Comparison of ENCODE assay signal across 12 cellular contexts in the genomic region with DNA sequence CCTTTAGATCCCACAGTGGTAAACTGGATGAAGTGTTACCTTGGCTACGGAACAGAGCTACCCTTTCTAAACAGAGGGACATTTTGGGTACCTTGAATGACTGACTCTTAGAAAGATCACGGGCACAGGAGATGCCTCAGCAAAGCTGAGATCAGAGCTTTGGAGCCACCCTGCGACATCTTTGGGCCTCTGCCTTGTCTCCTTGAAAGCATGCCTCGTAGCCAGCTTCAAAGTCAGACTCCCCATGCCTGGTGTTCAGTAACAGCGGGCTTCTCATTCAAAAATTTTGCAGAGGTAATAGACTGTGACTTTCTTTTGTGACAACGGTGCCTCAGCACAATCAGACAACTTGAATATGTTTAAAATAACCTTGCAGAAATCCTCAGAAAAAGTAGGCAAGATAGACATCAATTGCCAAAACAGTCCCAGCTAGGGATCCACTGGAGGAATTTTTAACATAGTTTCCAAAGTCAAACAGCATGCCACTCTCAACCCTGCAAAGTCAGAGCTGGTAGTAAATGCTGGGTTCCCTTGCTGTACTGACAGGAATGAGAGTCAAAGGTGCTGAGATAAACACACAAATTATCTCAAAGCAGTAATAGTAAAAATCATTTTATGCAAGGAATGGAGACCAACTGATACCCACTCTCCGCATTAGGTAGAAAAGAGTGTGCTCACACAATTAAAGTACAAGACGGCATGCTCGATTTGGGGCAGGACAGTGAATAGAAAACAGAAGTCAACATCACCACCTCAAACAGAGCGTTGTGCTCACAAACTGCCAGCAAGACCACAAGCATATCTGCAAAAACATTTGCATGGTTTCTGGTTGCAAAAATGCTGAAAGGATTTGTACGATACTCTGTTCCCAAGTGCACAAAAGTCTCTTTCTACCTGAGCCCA.
DNase-seq lines count a peak whose midpoint lies in the region; ATAC-seq, FAIRE-seq and TF ChIP-seq lines count a peak whose summit lies in the region.
"Had no signal": no experiment of that assay in that cellular context is flagged by ENCODE, and none has a peak within 500 bp of the region (broad histone marks: within the 10 kb centered on the region; RNA-seq: fewer than 3 reads in every experiment).

No MANE protein-coding gene starts in this region.

- H3K27me3 Mint-ChIP-seq in activated B cell treated with CpG ODN at 0.5 μM for 24 hours (no peaks in the 10 kb centered on the region), natural killer cell (ENCODE audit: low read depth in 2 of 2) (no peaks in the 10 kb centered on the region)

- CTCF ChIA-PET in activated B cell treated with CpG ODN at 0.5 μM for 24 hours (lab: Charles Lee), result interaction anchor here (0.7 to 1.9 kb wide), 4 partner anchors 10 to 122 kb away, joined by 3 to 9 read pairs (median 4); no protein-coding TSS in a partner anchor

- TF ChIP-seq POLR2A in H54 (IDR thresholded peaks at IDR 0.05; ENCODE audit: low read depth, low read length), result no peak

- H3K36me3 Mint-ChIP-seq in activated B cell treated with CpG ODN at 0.5 μM for 24 hours (ENCODE audit: low read depth) (peaks cover 2% of the 10 kb centered on the region), natural killer cell (no peaks in the 10 kb centered on the region)

- ATAC-seq in HG02588 (IDR thresholded peaks at IDR 0.05; ENCODE audit: unreplicated experiment), result peak; percentile 49
- ATAC-seq in activated B cell treated with CpG ODN at 0.5 μM for 24 hours (ENCODE audit: low read depth), result peak; percentile 59
- ATAC-seq in natural killer cell, result no peak
- ATAC-seq in HG02938 (IDR thresholded peaks at IDR 0.05; ENCODE audit: unreplicated experiment), result no peak
- no peak for ATAC-seq in stimulated activated naive CD8-positive, alpha-beta T cell treated with anti-CD3 and anti-CD28 coated beads, Interleukin-15, Interleukin-2, amounts not matched to agents 100 U/mL and 50 U/mL, for 24 hours

- DNase-seq in EH (ENCODE audit: low read depth), result peak; percentile 59
- no peak for DNase-seq in activated B cell treated with CpG ODN at 0.5 μM for 24 hours
- DNase-seq in natural killer cell, result no peak
- no peak for DNase-seq in H54 (ENCODE audit: insufficient read length, low spot score)
- DNase-seq in NCI-H1105 treated with DMSO at 0.1 percent for 48 hours (lab: John Stamatoyannopoulos, UW), result no peak
- DNase-seq in stimulated activated naive CD8-positive, alpha-beta T cell treated with anti-CD3 and anti-CD28 coated beads, Interleukin-15, Interleukin-2, amounts not matched to agents 100 U/mL and 50 U/mL, for 24 hours, result no peak
- DNase-seq: GDM1; NCI-H1930; stimulated activated naive CD4-positive, alpha-beta T cell treated with Interleukin-2 at 50 U/mL for 16 hours had no signal

- intact Hi-C loops in activated B cell treated with CpG ODN at 0.5 μM for 24 hours (cut with micrococcal nuclease) (loop anchor here (2.0 kb wide), 1 partner anchor 44 kb away; no protein-coding TSS in a partner anchor), natural killer cell (cut with micrococcal nuclease) (no loop called here)

- H3K27ac Mint-ChIP-seq in activated B cell treated with CpG ODN at 0.5 μM for 24 hours, result peak overlapping the region; percentile 56
- H3K27ac Mint-ChIP-seq in natural killer cell, result peak overlapping the region; percentile 57 to 60
- H3K27ac Mint-ChIP-seq: nephron had no signal

- POLR2A ChIA-PET in activated B cell treated with CpG ODN at 0.5 μM for 24 hours (lab: Charles Lee), result interaction anchor here (1.0 to 1.3 kb wide), 2 partner anchors 10 to 42 kb away, joined by 3 read pairs; no protein-coding TSS in a partner anchor

- no peak for TF ChIP-seq CTCF in activated B cell treated with CpG ODN at 0.5 μM for 24 hours (IDR thresholded peaks at IDR 0.05)
- TF ChIP-seq CTCF in natural killer cell (IDR thresholded peaks at IDR 0.05), result no peak

- no peak for FAIRE-seq in H54 (lab: Jason Lieb, UNC)

- H3K9me3 Mint-ChIP-seq in activated B cell treated with CpG ODN at 0.5 μM for 24 hours (no peaks in the 10 kb centered on the region), natural killer cell (no peaks in the 10 kb centered on the region)
- H3K9me3 Mint-ChIP-seq: nephron had no signal

- peaks cover 61% of the 10 kb centered on the region for H3K4me1 Mint-ChIP-seq in activated B cell treated with CpG ODN at 0.5 μM for 24 hours
- peaks cover 17 to 35% of the 10 kb centered on the region in 2 donors for H3K4me1 Mint-ChIP-seq in natural killer cell

- H3K4me3 Mint-ChIP-seq in activated B cell treated with CpG ODN at 0.5 μM for 24 hours (peak overlapping the region; percentile 64), natural killer cell (peak overlapping the region; percentile 58)
- H3K4me3 Mint-ChIP-seq: nephron had no signal

Comparison
In these comparisons a context has a peak if more than half of its experiments do, and no peak if none do; other contexts are left out.
1. ATAC-seq: peak in HG02588 (single experiment) and activated B cell treated with CpG ODN at 0.5 μM for 24 hours (single experiment); none in natural killer cell (0 of 3), HG02938 (single experiment) and stimulated activated naive CD8-positive, alpha-beta T cell treated with anti-CD3 and anti-CD28 coated beads, Interleukin-15, Interleukin-2, amounts not matched to agents 100 U/mL and 50 U/mL, for 24 hours (single experiment).